ENCODE assay signal across 2 cellular contexts in the genomic region with DNA sequence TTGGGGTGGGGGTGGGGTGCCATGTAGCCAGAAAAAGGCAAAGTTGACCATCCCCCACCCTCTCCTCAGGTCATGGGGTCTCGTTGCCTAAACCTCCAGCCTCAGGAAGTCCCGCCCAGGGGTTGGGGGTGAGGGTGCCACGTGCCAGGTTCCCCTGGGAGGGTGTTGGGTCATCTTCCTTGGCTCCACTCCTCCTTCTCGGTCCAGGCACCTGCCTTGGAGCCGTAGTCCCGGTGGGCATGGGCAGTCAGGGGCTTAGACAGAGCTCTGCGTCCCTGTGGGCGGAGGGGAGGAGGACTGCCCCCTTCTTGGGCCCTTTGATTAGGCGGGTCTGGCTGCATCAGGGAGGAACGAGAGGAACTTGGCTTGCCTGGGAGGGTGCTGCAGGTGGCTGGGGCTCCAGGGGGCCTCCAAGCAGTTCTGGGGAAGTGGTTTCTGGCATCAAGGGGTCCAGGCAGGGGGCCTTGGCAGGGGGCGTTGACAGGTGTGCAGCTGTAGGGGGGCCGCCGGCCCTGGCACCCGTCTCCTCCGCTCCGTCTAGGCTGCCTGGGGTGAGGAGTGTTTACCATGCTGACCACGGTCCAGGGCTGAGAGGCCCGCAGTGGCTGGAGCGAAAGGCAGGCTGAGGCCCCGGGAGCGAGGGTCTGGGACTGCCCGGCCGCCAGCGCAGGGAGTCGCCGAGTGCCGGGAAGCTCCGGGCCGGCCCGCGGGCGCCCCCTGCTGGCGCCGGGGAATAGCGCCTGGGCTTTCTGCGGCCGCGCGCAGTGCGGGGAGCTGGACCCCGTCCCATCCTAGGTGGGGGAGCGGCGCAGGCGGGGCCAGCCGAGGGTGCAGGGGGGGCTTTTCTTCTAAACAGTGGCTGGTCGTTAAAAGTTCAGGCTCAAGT.
TF ChIP-seq lines count a peak whose summit lies in the region.

No MANE protein-coding gene starts in this region.

TF ChIP-seq in HEK293, 187 proteins besides CTCF, POLR2A, EP300 and RAD21 (continued from another document and continues in another):
- TF ChIP-seq, protein P1, sequence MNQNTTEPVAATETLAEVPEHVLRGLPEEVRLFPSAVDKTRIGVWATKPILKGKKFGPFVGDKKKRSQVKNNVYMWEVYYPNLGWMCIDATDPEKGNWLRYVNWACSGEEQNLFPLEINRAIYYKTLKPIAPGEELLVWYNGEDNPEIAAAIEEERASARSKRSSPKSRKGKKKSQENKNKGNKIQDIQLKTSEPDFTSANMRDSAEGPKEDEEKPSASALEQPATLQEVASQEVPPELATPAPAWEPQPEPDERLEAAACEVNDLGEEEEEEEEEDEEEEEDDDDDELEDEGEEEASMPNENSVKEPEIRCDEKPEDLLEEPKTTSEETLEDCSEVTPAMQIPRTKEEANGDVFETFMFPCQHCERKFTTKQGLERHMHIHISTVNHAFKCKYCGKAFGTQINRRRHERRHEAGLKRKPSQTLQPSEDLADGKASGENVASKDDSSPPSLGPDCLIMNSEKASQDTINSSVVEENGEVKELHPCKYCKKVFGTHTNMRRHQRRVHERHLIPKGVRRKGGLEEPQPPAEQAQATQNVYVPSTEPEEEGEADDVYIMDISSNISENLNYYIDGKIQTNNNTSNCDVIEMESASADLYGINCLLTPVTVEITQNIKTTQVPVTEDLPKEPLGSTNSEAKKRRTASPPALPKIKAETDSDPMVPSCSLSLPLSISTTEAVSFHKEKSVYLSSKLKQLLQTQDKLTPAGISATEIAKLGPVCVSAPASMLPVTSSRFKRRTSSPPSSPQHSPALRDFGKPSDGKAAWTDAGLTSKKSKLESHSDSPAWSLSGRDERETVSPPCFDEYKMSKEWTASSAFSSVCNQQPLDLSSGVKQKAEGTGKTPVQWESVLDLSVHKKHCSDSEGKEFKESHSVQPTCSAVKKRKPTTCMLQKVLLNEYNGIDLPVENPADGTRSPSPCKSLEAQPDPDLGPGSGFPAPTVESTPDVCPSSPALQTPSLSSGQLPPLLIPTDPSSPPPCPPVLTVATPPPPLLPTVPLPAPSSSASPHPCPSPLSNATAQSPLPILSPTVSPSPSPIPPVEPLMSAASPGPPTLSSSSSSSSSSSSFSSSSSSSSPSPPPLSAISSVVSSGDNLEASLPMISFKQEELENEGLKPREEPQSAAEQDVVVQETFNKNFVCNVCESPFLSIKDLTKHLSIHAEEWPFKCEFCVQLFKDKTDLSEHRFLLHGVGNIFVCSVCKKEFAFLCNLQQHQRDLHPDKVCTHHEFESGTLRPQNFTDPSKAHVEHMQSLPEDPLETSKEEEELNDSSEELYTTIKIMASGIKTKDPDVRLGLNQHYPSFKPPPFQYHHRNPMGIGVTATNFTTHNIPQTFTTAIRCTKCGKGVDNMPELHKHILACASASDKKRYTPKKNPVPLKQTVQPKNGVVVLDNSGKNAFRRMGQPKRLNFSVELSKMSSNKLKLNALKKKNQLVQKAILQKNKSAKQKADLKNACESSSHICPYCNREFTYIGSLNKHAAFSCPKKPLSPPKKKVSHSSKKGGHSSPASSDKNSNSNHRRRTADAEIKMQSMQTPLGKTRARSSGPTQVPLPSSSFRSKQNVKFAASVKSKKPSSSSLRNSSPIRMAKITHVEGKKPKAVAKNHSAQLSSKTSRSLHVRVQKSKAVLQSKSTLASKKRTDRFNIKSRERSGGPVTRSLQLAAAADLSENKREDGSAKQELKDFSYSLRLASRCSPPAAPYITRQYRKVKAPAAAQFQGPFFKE (tag by site-specific recombination; IDR thresholded peaks at IDR 0.05; ENCODE audit: borderline replicate concordance) = peak; percentile 25; the same call in 1 of the 2 replicates
- TF ChIP-seq ZNF654 (tag by site-specific recombination; IDR thresholded peaks at IDR 0.05; ENCODE audit: low read depth) (peak; percentile 48), SP2 (tag by site-specific recombination; IDR thresholded peaks at IDR 0.05) (peak; percentile 76), IKZF3 (tag by site-specific recombination; IDR thresholded peaks at IDR 0.05) (peak; percentile 85), SP3 (tag by site-specific recombination; IDR thresholded peaks at IDR 0.05) (peak; percentile 47; the same call in 1 of the 2 replicates), KLF1 (tag by site-specific recombination; IDR thresholded peaks at IDR 0.05) (peak; percentile 26; the same call in 1 of the 2 replicates), ZBTB7A (tag by site-specific recombination; IDR thresholded peaks at IDR 0.05; ENCODE audit: low read depth) (no peak)
- TF ChIP-seq, protein P2, sequence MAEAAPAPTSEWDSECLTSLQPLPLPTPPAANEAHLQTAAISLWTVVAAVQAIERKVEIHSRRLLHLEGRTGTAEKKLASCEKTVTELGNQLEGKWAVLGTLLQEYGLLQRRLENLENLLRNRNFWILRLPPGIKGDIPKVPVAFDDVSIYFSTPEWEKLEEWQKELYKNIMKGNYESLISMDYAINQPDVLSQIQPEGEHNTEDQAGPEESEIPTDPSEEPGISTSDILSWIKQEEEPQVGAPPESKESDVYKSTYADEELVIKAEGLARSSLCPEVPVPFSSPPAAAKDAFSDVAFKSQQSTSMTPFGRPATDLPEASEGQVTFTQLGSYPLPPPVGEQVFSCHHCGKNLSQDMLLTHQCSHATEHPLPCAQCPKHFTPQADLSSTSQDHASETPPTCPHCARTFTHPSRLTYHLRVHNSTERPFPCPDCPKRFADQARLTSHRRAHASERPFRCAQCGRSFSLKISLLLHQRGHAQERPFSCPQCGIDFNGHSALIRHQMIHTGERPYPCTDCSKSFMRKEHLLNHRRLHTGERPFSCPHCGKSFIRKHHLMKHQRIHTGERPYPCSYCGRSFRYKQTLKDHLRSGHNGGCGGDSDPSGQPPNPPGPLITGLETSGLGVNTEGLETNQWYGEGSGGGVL (tag by site-specific recombination; IDR thresholded peaks at IDR 0.05) = peak; percentile 35; the same call in 1 of the 2 replicates
- TF ChIP-seq, protein P3, sequence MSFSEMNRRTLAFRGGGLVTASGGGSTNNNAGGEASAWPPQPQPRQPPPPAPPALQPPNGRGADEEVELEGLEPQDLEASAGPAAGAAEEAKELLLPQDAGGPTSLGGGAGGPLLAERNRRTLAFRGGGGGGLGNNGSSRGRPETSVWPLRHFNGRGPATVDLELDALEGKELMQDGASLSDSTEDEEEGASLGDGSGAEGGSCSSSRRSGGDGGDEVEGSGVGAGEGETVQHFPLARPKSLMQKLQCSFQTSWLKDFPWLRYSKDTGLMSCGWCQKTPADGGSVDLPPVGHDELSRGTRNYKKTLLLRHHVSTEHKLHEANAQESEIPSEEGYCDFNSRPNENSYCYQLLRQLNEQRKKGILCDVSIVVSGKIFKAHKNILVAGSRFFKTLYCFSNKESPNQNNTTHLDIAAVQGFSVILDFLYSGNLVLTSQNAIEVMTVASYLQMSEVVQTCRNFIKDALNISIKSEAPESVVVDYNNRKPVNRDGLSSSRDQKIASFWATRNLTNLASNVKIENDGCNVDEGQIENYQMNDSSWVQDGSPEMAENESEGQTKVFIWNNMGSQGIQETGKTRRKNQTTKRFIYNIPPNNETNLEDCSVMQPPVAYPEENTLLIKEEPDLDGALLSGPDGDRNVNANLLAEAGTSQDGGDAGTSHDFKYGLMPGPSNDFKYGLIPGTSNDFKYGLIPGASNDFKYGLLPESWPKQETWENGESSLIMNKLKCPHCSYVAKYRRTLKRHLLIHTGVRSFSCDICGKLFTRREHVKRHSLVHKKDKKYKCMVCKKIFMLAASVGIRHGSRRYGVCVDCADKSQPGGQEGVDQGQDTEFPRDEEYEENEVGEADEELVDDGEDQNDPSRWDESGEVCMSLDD (tag by site-specific recombination; IDR thresholded peaks at IDR 0.05) = 0 out of 2 replicates have a peak, but pooled peaks have one; percentile 33

TF ChIP-seq in WTC11, 78 proteins besides CTCF, POLR2A, EP300 and RAD21 (continued from another document):
- TF ChIP-seq, protein P4, sequence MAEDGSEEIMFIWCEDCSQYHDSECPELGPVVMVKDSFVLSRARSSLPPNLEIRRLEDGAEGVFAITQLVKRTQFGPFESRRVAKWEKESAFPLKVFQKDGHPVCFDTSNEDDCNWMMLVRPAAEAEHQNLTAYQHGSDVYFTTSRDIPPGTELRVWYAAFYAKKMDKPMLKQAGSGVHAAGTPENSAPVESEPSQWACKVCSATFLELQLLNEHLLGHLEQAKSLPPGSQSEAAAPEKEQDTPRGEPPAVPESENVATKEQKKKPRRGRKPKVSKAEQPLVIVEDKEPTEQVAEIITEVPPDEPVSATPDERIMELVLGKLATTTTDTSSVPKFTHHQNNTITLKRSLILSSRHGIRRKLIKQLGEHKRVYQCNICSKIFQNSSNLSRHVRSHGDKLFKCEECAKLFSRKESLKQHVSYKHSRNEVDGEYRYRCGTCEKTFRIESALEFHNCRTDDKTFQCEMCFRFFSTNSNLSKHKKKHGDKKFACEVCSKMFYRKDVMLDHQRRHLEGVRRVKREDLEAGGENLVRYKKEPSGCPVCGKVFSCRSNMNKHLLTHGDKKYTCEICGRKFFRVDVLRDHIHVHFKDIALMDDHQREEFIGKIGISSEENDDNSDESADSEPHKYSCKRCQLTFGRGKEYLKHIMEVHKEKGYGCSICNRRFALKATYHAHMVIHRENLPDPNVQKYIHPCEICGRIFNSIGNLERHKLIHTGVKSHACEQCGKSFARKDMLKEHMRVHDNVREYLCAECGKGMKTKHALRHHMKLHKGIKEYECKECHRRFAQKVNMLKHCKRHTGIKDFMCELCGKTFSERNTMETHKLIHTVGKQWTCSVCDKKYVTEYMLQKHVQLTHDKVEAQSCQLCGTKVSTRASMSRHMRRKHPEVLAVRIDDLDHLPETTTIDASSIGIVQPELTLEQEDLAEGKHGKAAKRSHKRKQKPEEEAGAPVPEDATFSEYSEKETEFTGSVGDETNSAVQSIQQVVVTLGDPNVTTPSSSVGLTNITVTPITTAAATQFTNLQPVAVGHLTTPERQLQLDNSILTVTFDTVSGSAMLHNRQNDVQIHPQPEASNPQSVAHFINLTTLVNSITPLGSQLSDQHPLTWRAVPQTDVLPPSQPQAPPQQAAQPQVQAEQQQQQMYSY (CRISPR knock-in tag; IDR thresholded peaks at IDR 0.05) = peak; percentile 82
- TF ChIP-seq ESRRA (CRISPR knock-in tag; IDR thresholded peaks at IDR 0.05; ENCODE audit: borderline replicate concordance) (peak; percentile 68; the same call in 1 of the 2 replicates), EMX1 (CRISPR knock-in tag; IDR thresholded peaks at IDR 0.05) (no peak), SP1 (CRISPR knock-in tag; conservative IDR thresholded peaks at IDR 0.05) (peak; percentile 53; the same call in 1 of the 2 replicates), FOXK1 (CRISPR knock-in tag; IDR thresholded peaks at IDR 0.05) (peak; percentile 62)
- TF ChIP-seq, protein P5, sequence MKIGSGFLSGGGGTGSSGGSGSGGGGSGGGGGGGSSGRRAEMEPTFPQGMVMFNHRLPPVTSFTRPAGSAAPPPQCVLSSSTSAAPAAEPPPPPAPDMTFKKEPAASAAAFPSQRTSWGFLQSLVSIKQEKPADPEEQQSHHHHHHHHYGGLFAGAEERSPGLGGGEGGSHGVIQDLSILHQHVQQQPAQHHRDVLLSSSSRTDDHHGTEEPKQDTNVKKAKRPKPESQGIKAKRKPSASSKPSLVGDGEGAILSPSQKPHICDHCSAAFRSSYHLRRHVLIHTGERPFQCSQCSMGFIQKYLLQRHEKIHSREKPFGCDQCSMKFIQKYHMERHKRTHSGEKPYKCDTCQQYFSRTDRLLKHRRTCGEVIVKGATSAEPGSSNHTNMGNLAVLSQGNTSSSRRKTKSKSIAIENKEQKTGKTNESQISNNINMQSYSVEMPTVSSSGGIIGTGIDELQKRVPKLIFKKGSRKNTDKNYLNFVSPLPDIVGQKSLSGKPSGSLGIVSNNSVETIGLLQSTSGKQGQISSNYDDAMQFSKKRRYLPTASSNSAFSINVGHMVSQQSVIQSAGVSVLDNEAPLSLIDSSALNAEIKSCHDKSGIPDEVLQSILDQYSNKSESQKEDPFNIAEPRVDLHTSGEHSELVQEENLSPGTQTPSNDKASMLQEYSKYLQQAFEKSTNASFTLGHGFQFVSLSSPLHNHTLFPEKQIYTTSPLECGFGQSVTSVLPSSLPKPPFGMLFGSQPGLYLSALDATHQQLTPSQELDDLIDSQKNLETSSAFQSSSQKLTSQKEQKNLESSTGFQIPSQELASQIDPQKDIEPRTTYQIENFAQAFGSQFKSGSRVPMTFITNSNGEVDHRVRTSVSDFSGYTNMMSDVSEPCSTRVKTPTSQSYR (CRISPR knock-in tag; IDR thresholded peaks at IDR 0.05) = peak; percentile 97
TF ChIP-seq in WTC11: peak in this region for 14.
